Comparison of ENCODE assay signal across 8 cellular contexts in genomic region chr19:2552859-2553258, GRCh38.
DNase-seq lines count a peak whose midpoint lies in the region; ATAC-seq and TF ChIP-seq lines count a peak whose summit lies in the region.

No MANE protein-coding gene starts in this region.

- no TSS peak for BruUV-seq in PC-9 (replicated peaks; lab: Mats Ljungman, UMichigan)

- ATAC-seq in HG02884 (IDR thresholded peaks at IDR 0.05; ENCODE audit: unreplicated experiment) (no peak), HG02852 (IDR thresholded peaks at IDR 0.05; ENCODE audit: unreplicated experiment) (no peak)

- H3K36me3 ChIP-seq in HEK293 (ENCODE audit: control insufficient read depth in 2 of 2, insufficient read depth in 1 of 2, low read length in 2 of 2) (no peaks in the 10 kb centered on the region), PC-9 (ENCODE audit: low read depth) (no peaks in the 10 kb centered on the region)

- no peaks in the 10 kb centered on the region for H3K27me3 Mint-ChIP-seq in activated naive CD8-positive, alpha-beta T cell treated with anti-CD3 and anti-CD28 coated beads for 36 hours

- no peaks in the 10 kb centered on the region for H3K79me2 ChIP-seq in PC-9 (ENCODE audit: low read depth)

- H3K9me2 ChIP-seq in PC-9 (ENCODE audit: insufficient read depth), result no peaks in the 10 kb centered on the region

- peak overlapping the region; percentile 65 for H3K4me3 Mint-ChIP-seq in activated naive CD8-positive, alpha-beta T cell treated with anti-CD3 and anti-CD28 coated beads for 36 hours

- H3K9me3 Mint-ChIP-seq in activated naive CD8-positive, alpha-beta T cell treated with anti-CD3 and anti-CD28 coated beads for 36 hours, result no peaks in the 10 kb centered on the region

- H3K9me3 ChIP-seq in HEK293 (ENCODE audit: control insufficient read depth, insufficient read depth, low read depth, low read length) (no peaks in the 10 kb centered on the region), PC-9 (ENCODE audit: insufficient read depth, low read depth) (no peaks in the 10 kb centered on the region)

- peaks cover 16% of the 10 kb centered on the region for H3F3A ChIP-seq in PC-9 (ENCODE audit: insufficient read depth, low read depth)

- DNase-seq in GDM1 (lab: John Stamatoyannopoulos, UW) (peak; percentile 74), PC-9 (no peak), posterior vena cava (ENCODE audit: low spot score) (peak; percentile 67), inferior parietal cortex (ENCODE audit: extremely low spot score) (no peak)
- DNase-seq in activated naive CD8-positive, alpha-beta T cell treated with anti-CD3 and anti-CD28 coated beads for 36 hours, result peak; percentile 56

- peak overlapping the region; percentile 75 for H3K4me2 ChIP-seq in PC-9

- peak overlapping the region; percentile 88 for H3K27ac Mint-ChIP-seq in activated naive CD8-positive, alpha-beta T cell treated with anti-CD3 and anti-CD28 coated beads for 36 hours

- POLR2A ChIA-PET in HEK293 (lab: Yijun Ruan, JAX) (interaction anchor here (0.6 to 3.1 kb wide), 5 partner anchors 9 to 477 kb away, joined by 4 to 27 read pairs (median 5); partner anchors contain the start of gene GADD45B), PC-9 (lab: Charles Lee; ENCODE audit: unreplicated experiment) (no interaction called here)

- H3K27ac ChIP-seq in HEK293 (ENCODE audit: extremely low read depth, low read depth, low read length), result no peak overlapping the region
- H3K27ac ChIP-seq in PC-9, result peak overlapping the region; percentile 47; the same call in 1 of the 2 replicates

- H3K27me3 ChIP-seq in PC-9 (ENCODE audit: insufficient read depth, low read depth), result no peaks in the 10 kb centered on the region

- intact Hi-C loops in PC-9 (cut with micrococcal nuclease; ENCODE audit: unreplicated experiment), result no loop called here
- intact Hi-C loops in posterior vena cava (cut with DNase I), result no loop called here

- no peaks in the 10 kb centered on the region for H4K20me1 ChIP-seq in PC-9 (ENCODE audit: insufficient read depth)

- no peak for TF ChIP-seq CTCF in HEK293 (tag by site-specific recombination; IDR thresholded peaks at IDR 0.05)
- no peak for TF ChIP-seq CTCF in PC-9 (conservative IDR thresholded peaks at IDR 0.05)

- no peaks in the 10 kb centered on the region for H3K4me1 ChIP-seq in HEK293 (ENCODE audit: control insufficient read depth, insufficient read depth, low read length)
- 0 out of 2 replicates have a peak, but pooled peaks cover 16% of the 10 kb centered on the region for H3K4me1 ChIP-seq in PC-9 (replicated peaks; ENCODE audit: insufficient read depth)

- H3K4me3 ChIP-seq in HEK293 (ENCODE audit: low read depth, low read length) (no peak overlapping the region), PC-9 (peak overlapping the region; percentile 44; the same call in 1 of the 2 replicates)

- CTCF ChIA-PET in HEK293 (lab: Yijun Ruan, JAX) (interaction anchor here (0.6 to 2.2 kb wide), 5 partner anchors 10 to 1782 kb away, joined by 3 to 6 read pairs (median 3); no protein-coding TSS in a partner anchor), PC-9 (lab: Charles Lee) (no interaction called here)

- H3K36me3 Mint-ChIP-seq in activated naive CD8-positive, alpha-beta T cell treated with anti-CD3 and anti-CD28 coated beads for 36 hours, result peaks cover 2% of the 10 kb centered on the region

- no peak overlapping the region for H2AFZ ChIP-seq in PC-9

- H3K4me1 Mint-ChIP-seq in activated naive CD8-positive, alpha-beta T cell treated with anti-CD3 and anti-CD28 coated beads for 36 hours, result peaks cover 38% of the 10 kb centered on the region

TF ChIP-seq in HEK293, 187 proteins besides CTCF, POLR2A, EP300 and RAD21:
- TF ChIP-seq ZNF114 (tag by site-specific recombination; IDR thresholded peaks at IDR 0.05) (no peak), ZNF169 (tag by site-specific recombination; IDR thresholded peaks at IDR 0.05) (no peak), ZNF335 (tag by site-specific recombination; conservative IDR thresholded peaks at IDR 0.05) (peak; percentile 46; the same call in 1 of the 2 replicates), TRIM28 (IDR thresholded peaks at IDR 0.05; ENCODE audit: borderline replicate concordance, low read length) (peak; percentile 54; the same call in 1 of the 2 replicates)

Comparison
In these comparisons a context has a peak if more than half of its experiments do, and no peak if none do; other contexts are left out.
1. DNase-seq: peak in GDM1 (single experiment), activated naive CD8-positive, alpha-beta T cell treated with anti-CD3 and anti-CD28 coated beads for 36 hours (single experiment) and posterior vena cava (single experiment); none in PC-9 (0 of 2) and inferior parietal cortex (single experiment).